Comparison of ENCODE assay signal across 8 cellular contexts in genomic region chr16:70113982-70114826, GRCh38.
A peak's percentile ranks its signal among the peaks of the same experiment; 100 is the strongest.
DNase-seq lines count a peak whose midpoint lies in the region; ATAC-seq and TF ChIP-seq lines count a peak whose summit lies in the region.
"Not testable (repeated sequence)": the region's sequence is repeated elsewhere in the genome, so short reads cannot be mapped to it uniquely, and the experiment has no call there.

TSS of gene PDPR (plus strand) at chr16:70114332. CDS start at chr16:70120493, 6,161 bp downstream.

- peak within 1 kb of the TSS; percentile 81 for H3K4me3 ChIP-seq in AG09309 (ENCODE audit: control insufficient read depth, low read depth, low read length)

- TF ChIP-seq CTCF in AG09309 (IDR thresholded peaks at IDR 0.05; ENCODE audit: control insufficient read depth, insufficient read depth, low read depth, low read length, missing control alignments): not testable (repeated sequence)

- ATAC-seq in GM19025 (IDR thresholded peaks at IDR 0.05; ENCODE audit: low read depth, unreplicated experiment): peak; percentile 93
- peak; percentile 96 for ATAC-seq in HG03280 (IDR thresholded peaks at IDR 0.05; ENCODE audit: unreplicated experiment)

- DNase-seq in AG09309 (ENCODE audit: low read depth): peak; percentile 59
- peak; percentile 27 for DNase-seq in NCI-H345 treated with DMSO at 0.1 percent for 48 hours (lab: John Stamatoyannopoulos, UW; ENCODE audit: unreplicated experiment)
- DNase-seq in activated CD4-positive, CD25-positive, alpha-beta regulatory T cell (lab: John Stamatoyannopoulos, UW): peak; percentile 81 to 94 (median 88)
- peak; percentile 95 for DNase-seq in central memory CD4-positive, alpha-beta T cell
- DNase-seq in inferior parietal cortex (ENCODE audit: extremely low spot score): peak; percentile 78
- peak; percentile 53 for DNase-seq in smooth muscle cell of the brain vasculature (ENCODE audit: low read depth, low spot score)

Comparison
In these comparisons a context has a peak if more than half of its experiments do, and no peak if none do; other contexts are left out.
1. Peak in every context shown above with its lines: DNase-seq, ATAC-seq and H3K4me3 ChIP-seq.
2. DNase-seq: peak in every context shown above with its lines; median percentile 95 in central memory CD4-positive, alpha-beta T cell; 88 in activated CD4-positive, CD25-positive, alpha-beta regulatory T cell; 78 in inferior parietal cortex; 59 in AG09309; 53 in smooth muscle cell of the brain vasculature; 27 in NCI-H345 treated with DMSO at 0.1 percent for 48 hours.